In the genomic region with DNA sequence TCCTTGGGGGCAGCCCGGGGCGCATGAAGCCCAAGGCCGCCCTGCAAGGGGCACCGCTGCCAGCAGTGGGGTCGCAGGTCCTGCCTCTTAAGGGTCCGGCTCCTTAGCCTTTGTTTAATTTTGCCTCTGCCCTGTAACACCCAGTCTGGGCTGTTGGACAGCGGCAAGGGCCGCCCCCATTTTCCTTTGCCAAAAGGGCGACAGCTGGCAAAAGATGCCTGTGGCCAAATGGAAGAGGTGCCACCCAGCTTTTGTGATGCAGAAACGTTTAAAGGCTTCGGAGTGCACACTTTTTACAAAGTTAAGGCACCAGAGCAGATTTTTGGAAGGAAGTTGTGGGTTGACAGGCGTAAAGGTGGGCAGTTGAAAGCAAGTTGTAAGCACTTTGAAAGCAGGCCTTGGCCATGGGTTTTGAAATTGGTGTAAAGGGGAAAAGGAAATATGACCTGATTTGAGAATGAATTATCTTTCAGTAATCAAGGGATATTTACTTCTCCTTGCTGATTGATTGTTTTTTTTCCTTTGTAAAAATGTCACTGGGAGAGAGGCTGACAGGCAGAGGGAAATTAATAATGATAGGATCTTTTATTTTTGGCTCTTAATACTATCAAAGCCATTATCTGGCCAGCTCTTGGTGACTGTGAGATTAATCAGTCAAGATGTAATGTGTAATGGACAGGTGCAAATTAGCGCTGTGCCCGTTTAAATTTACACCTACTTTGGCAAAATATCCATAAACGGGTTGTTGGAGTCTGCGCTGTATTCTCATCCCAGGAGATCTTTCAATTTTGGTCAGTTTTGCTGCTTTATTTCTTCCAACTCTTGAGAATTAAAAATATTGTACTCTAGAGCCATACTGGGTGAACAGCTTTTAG, we compare ENCODE assay signal across 8 cellular contexts. TPM values are rescaled to one million over a fixed set of nuclear protein-coding genes. Genes with fewer than 3 reads are reported as not detected.
A peak's percentile ranks its signal among the peaks of the same experiment; 100 is the strongest.
DNase-seq lines count a peak whose midpoint lies in the region; ATAC-seq and TF ChIP-seq lines count a peak whose summit lies in the region.

No MANE protein-coding gene starts in this region.

- H3K9me3 ChIP-seq in gastroesophageal sphincter (no peaks in the 10 kb centered on the region), neuron (ENCODE audit: low read length) (no peaks in the 10 kb centered on the region), transverse colon (no peaks in the 10 kb centered on the region)

- POLR2A ChIA-PET in BJ (lab: Charles Lee): no interaction called here

- H3K36me3 ChIP-seq in BJ (ENCODE audit: control insufficient read depth, insufficient read depth, low read length) (no peaks in the 10 kb centered on the region), gastroesophageal sphincter (no peaks in the 10 kb centered on the region), neuron (ENCODE audit: insufficient read depth, low read length) (peaks cover 3% of the 10 kb centered on the region), transverse colon (no peaks in the 10 kb centered on the region)

- no peak for TF ChIP-seq EP300 in gastroesophageal sphincter (IDR thresholded peaks at IDR 0.05)
- no peak for TF ChIP-seq EP300 in transverse colon (IDR thresholded peaks at IDR 0.05; ENCODE audit: low read depth)

- peak; percentile 21 for ATAC-seq in GM19351 (IDR thresholded peaks at IDR 0.05; ENCODE audit: unreplicated experiment)
- peak; percentile 10 for ATAC-seq in HG03521 (IDR thresholded peaks at IDR 0.05; ENCODE audit: unreplicated experiment)
- ATAC-seq in gastroesophageal sphincter: peak; percentile 15

- in situ Hi-C loops in transverse colon (cut with MboI; ENCODE audit: low pct_ligation_motif_present in 1 of 4, low pct_unique_long_range_greater_than_20kb in 1 of 4, low sequenced_read_pairs in 3 of 4): no loop called here

- H3K27me3 ChIP-seq in BJ (ENCODE audit: control insufficient read depth, insufficient read depth, low read length) (no peaks in the 10 kb centered on the region), gastroesophageal sphincter (no peaks in the 10 kb centered on the region), neuron (ENCODE audit: insufficient read depth, low read length) (no peaks in the 10 kb centered on the region), transverse colon (no peaks in the 10 kb centered on the region)

- CTCF ChIA-PET in BJ (lab: Yijun Ruan, JAX): interaction anchor here (1.0 to 1.4 kb wide), 2 partner anchors 145 to 146 kb away, joined by 3 read pairs; partner anchors contain the start of gene SGCE

- intact Hi-C loops in transverse colon (cut with DNase I; ENCODE audit: low total_unique reads): no loop called here

- peak overlapping the region; percentile 80 for H3K4me3 ChIP-seq in BJ (ENCODE audit: low read depth, low read length)
- peak overlapping the region; percentile 84 to 95 for H3K4me3 ChIP-seq in gastroesophageal sphincter
- peak overlapping the region; percentile 79 for H3K4me3 ChIP-seq in neuron (ENCODE audit: low read length)
- H3K4me3 ChIP-seq in transverse colon: peak overlapping the region; percentile 75 to 88 (median 82)

- peak overlapping the region; percentile 60 to 93 (median 90) for H3K27ac ChIP-seq in gastroesophageal sphincter
- H3K27ac ChIP-seq in transverse colon: peak overlapping the region; percentile 94 to 96 (median 95)

- DNase-seq in BJ (ENCODE audit: low read depth): no peak
- DNase-seq in NOMO-1 treated with DMSO at 0.1 percent for 48 hours (lab: John Stamatoyannopoulos, UW; ENCODE audit: unreplicated experiment): peak; percentile 62
- peak; percentile 14 for DNase-seq in activated effector memory CD4-positive, alpha-beta T cell treated with Interleukin-2 at 50 U/mL for 16 hours
- DNase-seq in transverse colon: no peak

- H2AFZ ChIP-seq in neuron (ENCODE audit: low read depth, low read length): peak overlapping the region; percentile 87

- WGBS in gastroesophageal sphincter (ENCODE audit: low coverage in 1 of 2), 2 donors: 42 to 62% methylated on average over 5 to 8 of the region's 16 CpGs
- WGBS in transverse colon (ENCODE audit: low coverage in 1 of 2), 2 donors: 19 to 31% methylated on average over 7 to 15 of the region's 16 CpGs

- TF ChIP-seq POLR2A in gastroesophageal sphincter (IDR thresholded peaks at IDR 0.05) (no peak), transverse colon (IDR thresholded peaks at IDR 0.05) (no peak)

- TF ChIP-seq CTCF in BJ (IDR thresholded peaks at IDR 0.05; ENCODE audit: insufficient read depth, low read depth, low read length) (no peak), gastroesophageal sphincter (IDR thresholded peaks at IDR 0.05) (no peak), transverse colon (IDR thresholded peaks at IDR 0.05) (no peak)

- H3K4me1 ChIP-seq in gastroesophageal sphincter (peaks cover 0 to 51% (median 3%) of the 10 kb centered on the region in 3 donors), neuron (ENCODE audit: insufficient read depth, low read length) (peaks cover 23% of the 10 kb centered on the region), transverse colon (peaks cover 0 to 67% (median 44%) of the 10 kb centered on the region in 4 donors)

RNA-seq across cellular contexts. Expression of gene CASD1, which starts 1.2 kb away (rescaled TPM):
- 4.2 and 7.9 TPM in 2 replicates for polyA plus RNA-seq in BJ (2011; rRNA removed)
- 4.2 and 5.9 TPM in 2 replicates for polyA minus RNA-seq in BJ (2011; rRNA and poly(A)+ RNA removed)
- total RNA-seq in gastroesophageal sphincter (10 to 100 TPM; 18.3 to 31.3 (median 23.7) TPM), transverse colon (10 to 100 TPM; 21.7 to 73.7 (median 63.3) TPM)

Comparison
In these comparisons a context has a peak if more than half of its experiments do, and no peak if none do; other contexts are left out.
1. DNase-seq: peak in NOMO-1 treated with DMSO at 0.1 percent for 48 hours (single experiment) and activated effector memory CD4-positive, alpha-beta T cell treated with Interleukin-2 at 50 U/mL for 16 hours (single experiment); none in BJ (single experiment) and transverse colon (single experiment).
2. Peak in every context shown above with its lines, with median percentiles within 50 percentile points of each other: H3K4me3 ChIP-seq and ATAC-seq.